In genomic region chr1:173661763-173662162, GRCh38 we compare ENCODE assay signal across 1 cellular context.
A peak's percentile ranks its signal among the peaks of the same experiment; 100 is the strongest.
TF ChIP-seq lines count a peak whose summit lies in the region.

No MANE protein-coding gene starts in this region.

TF ChIP-seq in K562, 482 proteins besides CTCF, POLR2A, EP300 and RAD21:
- no peak for TF ChIP-seq ESRRB (CRISPR knock-in tag; IDR thresholded peaks at IDR 0.05; ENCODE audit: borderline replicate concordance)
- 0 out of 2 replicates have a peak, but pooled peaks have one; percentile 10 for TF ChIP-seq EHMT2 (IDR thresholded peaks at IDR 0.05)
- no peak for TF ChIP-seq PHF20 (IDR thresholded peaks at IDR 0.05; ENCODE audit: partially characterized antibody)
- TF ChIP-seq CCNT2 (IDR thresholded peaks at IDR 0.05; ENCODE audit: borderline replicate concordance, extremely low read depth, insufficient read length, low read depth, low read length) = no peak
- no peak for TF ChIP-seq HNRNPLL (IDR thresholded peaks at IDR 0.05; ENCODE audit: low read depth, low read length, poor library complexity, severe bottlenecking)
- 0 out of 2 replicates have a peak, but pooled peaks have one; percentile 36 for TF ChIP-seq NBN (IDR thresholded peaks at IDR 0.05; ENCODE audit: low read depth)
- no peak for TF ChIP-seq ZNF311 (CRISPR knock-in tag; IDR thresholded peaks at IDR 0.05)
- TF ChIP-seq, protein P1, sequence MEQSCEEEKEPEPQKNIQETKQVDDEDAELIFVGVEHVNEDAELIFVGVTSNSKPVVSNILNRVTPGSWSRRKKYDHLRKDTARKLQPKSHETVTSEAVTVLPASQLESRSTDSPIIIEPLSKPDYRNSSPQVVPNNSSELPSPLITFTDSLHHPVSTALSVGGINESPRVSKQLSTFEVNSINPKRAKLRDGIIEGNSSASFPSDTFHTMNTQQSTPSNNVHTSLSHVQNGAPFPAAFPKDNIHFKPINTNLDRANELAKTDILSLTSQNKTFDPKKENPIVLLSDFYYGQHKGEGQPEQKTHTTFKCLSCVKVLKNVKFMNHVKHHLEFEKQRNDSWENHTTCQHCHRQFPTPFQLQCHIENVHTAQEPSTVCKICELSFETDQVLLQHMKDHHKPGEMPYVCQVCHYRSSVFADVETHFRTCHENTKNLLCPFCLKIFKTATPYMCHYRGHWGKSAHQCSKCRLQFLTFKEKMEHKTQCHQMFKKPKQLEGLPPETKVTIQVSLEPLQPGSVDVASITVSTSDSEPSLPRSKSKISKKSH (CRISPR knock-in tag; IDR thresholded peaks at IDR 0.05) = no peak
- TF ChIP-seq TEAD2 (tag; IDR thresholded peaks at IDR 0.05) = no peak
- peak in 1 of 2 experiments; percentile 40; a peak in 1 of 3 replicates for TF ChIP-seq CBX3 (IDR thresholded peaks at IDR 0.05; ENCODE audit: borderline replicate concordance in 1 of 2, low read length in 2 of 2)
- no peak for TF ChIP-seq ZNF263 (CRISPR knock-in tag; IDR thresholded peaks at IDR 0.05; ENCODE audit: borderline replicate concordance)
- peak; percentile 84; the same call in 1 of the 2 replicates for TF ChIP-seq TRIM28 (IDR thresholded peaks at IDR 0.05)
- TF ChIP-seq RBM22 (IDR thresholded peaks at IDR 0.05; ENCODE audit: low read depth, low read length, poor library complexity, severe bottlenecking) = no peak
- peak in 1 of 2 experiments; percentile 68; a peak in 2 of 4 replicates for TF ChIP-seq TRIM24 (IDR thresholded peaks at IDR 0.05)
